13 cellular contexts compared by ENCODE assay signal in the genomic region with DNA sequence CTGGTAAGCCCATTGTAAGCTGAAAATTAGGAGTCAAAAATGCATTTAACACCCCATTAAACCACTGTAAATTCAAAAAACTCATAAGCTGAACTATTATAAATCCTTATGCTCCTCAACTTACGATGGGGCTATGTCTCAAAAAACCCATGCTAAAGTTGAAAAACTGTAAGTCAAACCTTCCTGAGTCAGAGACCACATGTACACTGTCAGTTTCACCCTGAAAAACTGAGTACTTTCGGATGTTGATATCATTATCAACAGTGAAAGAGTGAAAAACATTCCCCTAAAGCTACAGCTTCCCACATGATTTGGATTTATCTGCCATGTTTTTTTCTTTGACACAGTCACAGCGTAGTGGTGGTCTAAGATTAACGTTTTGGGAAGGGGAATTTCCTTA.
"Had no signal": no experiment of that assay in that cellular context is flagged by ENCODE, and none has a peak within 500 bp of the region (broad histone marks: within the 10 kb centered on the region; RNA-seq: fewer than 3 reads in every experiment).

No MANE protein-coding gene starts in this region.

- H3K36me3 ChIP-seq: cardiac muscle cell, thyroid gland had no signal

- H3K9me3 ChIP-seq: thyroid gland had no signal

- FAIRE-seq: colon had no signal

- H3K27me3 ChIP-seq: cardiac muscle cell, thyroid gland had no signal

- H3K27ac ChIP-seq: cardiac muscle cell, SK-N-MC, thyroid gland, VCaP had no signal

- ATAC-seq: left lobe of liver, sciatic nerve had no signal

- H3K4me3 ChIP-seq: cardiac muscle cell, SK-N-MC, thyroid gland had no signal

- DNase-seq: activated CD4-positive, alpha-beta T cell treated with anti-CD3 and anti-CD28 coated beads for 48 hours; activated CD8-positive, alpha-beta memory T cell treated with anti-CD3 and anti-CD28 coated beads for 24 hours; erythroblast; islet precursor cell; stimulated activated CD4-positive, alpha-beta T cell treated with anti-CD3 and anti-CD28 coated beads, Interleukin-2, amount 100 ng/mL, for 24 hours; thyroid gland had no signal

- H3K9me3 Mint-ChIP-seq: neural crest cell had no signal

- H3K4me3 Mint-ChIP-seq: neural crest cell had no signal
